27 cellular contexts compared by ENCODE assay signal in genomic region chr20:48230251-48230650, GRCh38.
"Had no signal": no experiment of that assay in that cellular context is flagged by ENCODE, and none has a peak within 500 bp of the region (broad histone marks: within the 10 kb centered on the region; RNA-seq: fewer than 3 reads in every experiment).

No MANE protein-coding gene starts in this region.

- H3K9ac ChIP-seq: neural progenitor cell, parathyroid adenoma had no signal

- H3K4me2 ChIP-seq: hepatocyte, neural progenitor cell, smooth muscle cell had no signal

- H3K27me3 ChIP-seq: hepatocyte, neural progenitor cell, neutrophil, right atrium auricular region, right lobe of liver, stomach, testis, thyroid gland, transverse colon, upper lobe of left lung had no signal

- DNase-seq: islet precursor cell; left ventricle myocardium inferior; midbrain; mucosa of descending colon; naive thymus-derived CD4-positive, alpha-beta T cell; nephron progenitor cell; occipital lobe; right lobe of liver; stimulated activated CD4-positive, alpha-beta T cell treated with anti-CD3 and anti-CD28 coated beads, Interleukin-12 subunit alpha, Interleukin-12 subunit beta, amount 100 ng/mL, for 4 hours; stimulated activated CD4-positive, alpha-beta T cell treated with anti-CD3 and anti-CD28 coated beads, Interleukin-15, amount 100 ng/mL, for 24 hours; stimulated activated CD4-positive, alpha-beta T cell treated with anti-CD3 and anti-CD28 coated beads, Interleukin-2, amount 100 ng/mL, for 24 hours; stimulated activated CD4-positive, alpha-beta T cell treated with anti-CD3 and anti-CD28 coated beads, Interleukin-4, amount 100 ng/mL, for 1 hour; stimulated activated naive B cell treated with anti-CD40 and anti-IgM and Interleukin-4, amounts not matched to agents 10 μg/mL and 1 μg/mL and 100 μg/mL, for 72 hours; stimulated activated naive CD8-positive, alpha-beta T cell treated with anti-CD3 and anti-CD28 coated beads, Interleukin-15, Interleukin-2, amounts not matched to agents 100 U/mL and 50 U/mL, for 24 hours; stomach; testis; thyroid gland; transverse colon; upper lobe of left lung had no signal

- H3K4me3 ChIP-seq: hepatocyte, left ventricle myocardium inferior, lung, mucosa of descending colon, neural progenitor cell, right atrium auricular region, right lobe of liver, smooth muscle cell, stomach, testis, thyroid gland, transverse colon, upper lobe of left lung had no signal

- H3K79me2 ChIP-seq: hepatocyte, parathyroid adenoma had no signal

- H3K27ac Mint-ChIP-seq: naive thymus-derived CD4-positive, alpha-beta T cell; nephron progenitor cell; neural progenitor cell; progenitor cell of endocrine pancreas; stimulated activated naive B cell treated with anti-CD40 and anti-IgM and Interleukin-4, amounts not matched to agents 10 μg/mL and 1 μg/mL and 100 μg/mL, for 72 hours had no signal

- H3K27ac ChIP-seq: hepatocyte, left ventricle myocardium inferior, neural progenitor cell, neutrophil, parathyroid adenoma, right atrium auricular region, right lobe of liver, stomach, testis, thyroid gland, transverse colon, upper lobe of left lung had no signal

- H3K4me1 Mint-ChIP-seq: naive thymus-derived CD4-positive, alpha-beta T cell had no signal

- H3K27me3 Mint-ChIP-seq: progenitor cell of endocrine pancreas had no signal

- H3K36me3 ChIP-seq: left ventricle myocardium inferior, neural progenitor cell, neutrophil, right atrium auricular region, right lobe of liver, stomach, thyroid gland, transverse colon, upper lobe of left lung had no signal

- ATAC-seq: mucosa of descending colon; naive thymus-derived CD4-positive, alpha-beta T cell; right lobe of liver; stimulated activated naive B cell treated with anti-CD40 and anti-IgM and Interleukin-4, amounts not matched to agents 10 μg/mL and 1 μg/mL and 100 μg/mL, for 72 hours; stimulated activated naive CD8-positive, alpha-beta T cell treated with anti-CD3 and anti-CD28 coated beads, Interleukin-15, Interleukin-2, amounts not matched to agents 100 U/mL and 50 U/mL, for 24 hours had no signal

- H3K4me1 ChIP-seq: left ventricle myocardium inferior, neural progenitor cell, parathyroid adenoma, right atrium auricular region, right lobe of liver, stomach, testis, thyroid gland, transverse colon, upper lobe of left lung had no signal

- H3K4me3 Mint-ChIP-seq: naive thymus-derived CD4-positive, alpha-beta T cell; nephron progenitor cell; neural progenitor cell; stimulated activated naive B cell treated with anti-CD40 and anti-IgM and Interleukin-4, amounts not matched to agents 10 μg/mL and 1 μg/mL and 100 μg/mL, for 72 hours had no signal
